Comparison of ENCODE assay signal across 1 cellular context in genomic region chr6:158819213-158819976, GRCh38.
TF ChIP-seq lines count a peak whose summit lies in the region.

EZR (minus strand) TSS chr6:158819368; CDS start chr6:158818093, 1,275 bp downstream.

TF ChIP-seq in HEK293, 187 proteins besides CTCF, POLR2A, EP300 and RAD21 (continued from another document and continues in another):
- TF ChIP-seq ZNF518A (tag by site-specific recombination; conservative IDR thresholded peaks at IDR 0.05; ENCODE audit: low read depth) (peak; percentile 85), ZNF10 (tag by site-specific recombination; IDR thresholded peaks at IDR 0.05) (no peak), ATF2 (tag by site-specific recombination; IDR thresholded peaks at IDR 0.05; ENCODE audit: low read depth) (no peak), ZNF529 (tag by site-specific recombination; IDR thresholded peaks at IDR 0.05; ENCODE audit: insufficient replicate concordance) (no peak), ZNF146 (tag by site-specific recombination; IDR thresholded peaks at IDR 0.05) (no peak), PBX3 (CRISPR knock-in tag; IDR thresholded peaks at IDR 0.05) (no peak; the same call in 1 of the 2 replicates), KLF9 (tag by site-specific recombination; IDR thresholded peaks at IDR 0.05; ENCODE audit: low read depth) (peak; percentile 96), ZNF280C (tag by site-specific recombination; IDR thresholded peaks at IDR 0.05) (no peak), ZNF777 (tag by site-specific recombination; IDR thresholded peaks at IDR 0.05; ENCODE audit: borderline replicate concordance) (no peak), ZBTB20 (tag by site-specific recombination; IDR thresholded peaks at IDR 0.05) (peak; percentile 51; the same call in 1 of the 2 replicates), SALL2 (tag by site-specific recombination; IDR thresholded peaks at IDR 0.05; ENCODE audit: borderline replicate concordance) (no peak), BCL11A (tag by site-specific recombination; IDR thresholded peaks at IDR 0.05; ENCODE audit: low read depth) (no peak), ZNF274 (IDR thresholded peaks at IDR 0.05; ENCODE audit: low read length) (no peak), ZNF274 (tag by site-specific recombination; IDR thresholded peaks at IDR 0.05; ENCODE audit: borderline replicate concordance) (no peak), HOXA7 (CRISPR knock-in tag; IDR thresholded peaks at IDR 0.05; ENCODE audit: borderline replicate concordance) (no peak), HOXC10 (CRISPR knock-in tag; IDR thresholded peaks at IDR 0.05) (no peak), ZNF677 (tag by site-specific recombination; IDR thresholded peaks at IDR 0.05) (no peak), ZNF776 (tag by site-specific recombination; IDR thresholded peaks at IDR 0.05; ENCODE audit: borderline replicate concordance) (no peak), TRIM28 (IDR thresholded peaks at IDR 0.05; ENCODE audit: borderline replicate concordance, low read length) (no peak), RBAK (tag by site-specific recombination; IDR thresholded peaks at IDR 0.05) (no peak), ZNF404 (tag by site-specific recombination; IDR thresholded peaks at IDR 0.05) (no peak), ZFP3 (tag by site-specific recombination; IDR thresholded peaks at IDR 0.05; ENCODE audit: low read depth) (no peak), ZNF280D (tag by site-specific recombination; IDR thresholded peaks at IDR 0.05) (no peak), ZNF423 (tag by site-specific recombination; IDR thresholded peaks at IDR 0.05) (no peak), ZNF398 (tag by site-specific recombination; IDR thresholded peaks at IDR 0.05) (peak; percentile 78), ZSCAN4 (tag by site-specific recombination; IDR thresholded peaks at IDR 0.05) (no peak), EGR2 (tag by site-specific recombination; IDR thresholded peaks at IDR 0.05; ENCODE audit: low read depth) (peak; percentile 66), PATZ1 (tag by site-specific recombination; IDR thresholded peaks at IDR 0.05) (peak; percentile 97), ZNF23 (tag by site-specific recombination; IDR thresholded peaks at IDR 0.05; ENCODE audit: borderline replicate concordance) (no peak), ZFHX2 (tag by site-specific recombination; conservative IDR thresholded peaks at IDR 0.05) (peak; percentile 73), KLF7 (tag by site-specific recombination; IDR thresholded peaks at IDR 0.05; ENCODE audit: borderline replicate concordance) (peak; percentile 71), ZXDB (tag by site-specific recombination; IDR thresholded peaks at IDR 0.05) (peak; percentile 47; the same call in 1 of the 2 replicates), ZNF501 (tag by site-specific recombination; IDR thresholded peaks at IDR 0.05) (peak; percentile 72; the same call in 1 of the 2 replicates), ZNF157 (tag by site-specific recombination; IDR thresholded peaks at IDR 0.05) (no peak), ZNF645 (tag by site-specific recombination; IDR thresholded peaks at IDR 0.05) (no peak)
